ENCODE assay signal across 3 cellular contexts in genomic region chr7:2743523-2744185, GRCh38. TPM values are rescaled to one million over a fixed set of nuclear protein-coding genes. Genes with fewer than 3 reads are reported as not detected.
"Had no signal": no experiment of that assay in that cellular context is flagged by ENCODE, and none has a peak within 500 bp of the region (broad histone marks: within the 10 kb centered on the region; RNA-seq: fewer than 3 reads in every experiment).

No MANE protein-coding gene starts in this region.

RNA-seq across cellular contexts. Expression of gene AMZ1, which starts 55.7 kb away (rescaled TPM):
- total RNA-seq: lung microvascular endothelial cell, neural crest cell, psoas muscle had no signal
